In the genomic region with DNA sequence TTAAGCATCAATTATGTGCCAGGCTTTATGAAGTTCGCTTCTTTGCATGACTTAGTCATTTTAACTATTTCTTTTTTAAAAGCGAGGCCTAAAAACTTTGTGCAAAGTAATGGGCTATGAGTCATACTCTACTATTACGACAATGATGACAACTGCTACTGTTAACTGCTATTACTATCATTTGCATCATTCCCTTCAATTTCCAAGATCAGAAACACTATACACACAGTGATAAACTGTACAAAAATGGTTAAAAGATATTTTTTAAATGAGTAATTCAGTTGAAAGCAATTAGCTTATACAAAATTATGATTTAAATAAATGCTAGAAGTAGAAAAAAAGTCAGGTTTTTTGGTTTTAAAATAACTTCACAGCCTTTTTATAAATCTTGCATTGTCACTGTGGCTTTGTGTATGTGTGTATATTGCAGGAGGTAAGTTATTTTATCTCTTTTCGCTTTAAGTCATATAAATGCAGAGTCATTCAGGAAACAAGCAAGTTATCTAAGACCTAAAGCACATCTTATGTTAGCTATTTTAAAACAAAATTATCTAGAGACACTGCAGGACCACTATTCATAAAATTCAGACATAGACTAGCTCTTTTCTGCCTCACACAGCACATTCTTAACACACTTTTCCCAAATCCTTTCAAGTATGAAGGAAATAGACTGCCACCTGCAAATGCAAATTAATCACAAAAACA, we compare ENCODE assay signal across 1 cellular context.
TF ChIP-seq lines count a peak whose summit lies in the region.

No MANE protein-coding gene starts in this region.

TF ChIP-seq in K562, 482 proteins besides CTCF, POLR2A, EP300 and RAD21 (continued from another document):
- TF ChIP-seq ZNF395 (CRISPR knock-in tag; IDR thresholded peaks at IDR 0.05) (peak; percentile 62; the same call in 1 of the 2 replicates), JUNB (CRISPR knock-in tag; conservative IDR thresholded peaks at IDR 0.05) (peak; percentile 87), SREBF1 (IDR thresholded peaks at IDR 0.05; ENCODE audit: borderline replicate concordance, low read depth, low read length) (no peak), ZNF175 (CRISPR knock-in tag; IDR thresholded peaks at IDR 0.05; ENCODE audit: low read depth) (peak; percentile 70), IRF9 (tag; IDR thresholded peaks at IDR 0.05) (peak; percentile 75), MAFK (IDR thresholded peaks at IDR 0.05; ENCODE audit: low read length) (peak; percentile 87), ZNF316 (IDR thresholded peaks at IDR 0.05) (peak; percentile 96), MTA2 (IDR thresholded peaks at IDR 0.05; ENCODE audit: low read depth) (0 out of 2 replicates have a peak, but pooled peaks have one; percentile 27), TAL1 (IDR thresholded peaks at IDR 0.05) (peak; percentile 62), FOXK2 (conservative IDR thresholded peaks at IDR 0.05 in 1 of 2, IDR thresholded peaks at IDR 0.05 in 1 of 2; ENCODE audit: low read depth in 2 of 2) (peak; percentile 44 to 76; a peak in 1 of 4 replicates), SMARCE1 (IDR thresholded peaks at IDR 0.05) (peak; percentile 93), SMARCC2 (IDR thresholded peaks at IDR 0.05; ENCODE audit: low read depth) (peak; percentile 96), CREB1 (IDR thresholded peaks at IDR 0.05) (peak; percentile 80), CREB1 (CRISPR knock-in tag; IDR thresholded peaks at IDR 0.05) (no peak; the same call in 1 of the 2 replicates), HINFP (tag; conservative IDR thresholded peaks at IDR 0.05; ENCODE audit: low read depth) (0 out of 2 replicates have a peak, but pooled peaks have one; percentile 33), PML (IDR thresholded peaks at IDR 0.05; ENCODE audit: low read length) (0 out of 2 replicates have a peak, but pooled peaks have one; percentile 7), CEBPB (tag; IDR thresholded peaks at IDR 0.05) (peak; percentile 93), ARID3A (IDR thresholded peaks at IDR 0.05; ENCODE audit: borderline replicate concordance, low read depth, low read length) (0 out of 2 replicates have a peak, but pooled peaks have one; percentile 72), NCOA1 (IDR thresholded peaks at IDR 0.05; ENCODE audit: low read depth) (peak; percentile 91), MBD2 (IDR thresholded peaks at IDR 0.05; ENCODE audit: borderline replicate concordance, low read depth) (peak; percentile 42; the same call in 1 of the 2 replicates), EHMT2 (IDR thresholded peaks at IDR 0.05) (no peak), TAF9B (IDR thresholded peaks at IDR 0.05; ENCODE audit: partially characterized antibody) (peak; percentile 89), TCF3 (CRISPR knock-in tag; IDR thresholded peaks at IDR 0.05) (peak; percentile 62)
- TF ChIP-seq, protein P1, sequence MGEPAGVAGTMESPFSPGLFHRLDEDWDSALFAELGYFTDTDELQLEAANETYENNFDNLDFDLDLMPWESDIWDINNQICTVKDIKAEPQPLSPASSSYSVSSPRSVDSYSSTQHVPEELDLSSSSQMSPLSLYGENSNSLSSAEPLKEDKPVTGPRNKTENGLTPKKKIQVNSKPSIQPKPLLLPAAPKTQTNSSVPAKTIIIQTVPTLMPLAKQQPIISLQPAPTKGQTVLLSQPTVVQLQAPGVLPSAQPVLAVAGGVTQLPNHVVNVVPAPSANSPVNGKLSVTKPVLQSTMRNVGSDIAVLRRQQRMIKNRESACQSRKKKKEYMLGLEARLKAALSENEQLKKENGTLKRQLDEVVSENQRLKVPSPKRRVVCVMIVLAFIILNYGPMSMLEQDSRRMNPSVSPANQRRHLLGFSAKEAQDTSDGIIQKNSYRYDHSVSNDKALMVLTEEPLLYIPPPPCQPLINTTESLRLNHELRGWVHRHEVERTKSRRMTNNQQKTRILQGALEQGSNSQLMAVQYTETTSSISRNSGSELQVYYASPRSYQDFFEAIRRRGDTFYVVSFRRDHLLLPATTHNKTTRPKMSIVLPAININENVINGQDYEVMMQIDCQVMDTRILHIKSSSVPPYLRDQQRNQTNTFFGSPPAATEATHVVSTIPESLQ (CRISPR knock-in tag; IDR thresholded peaks at IDR 0.05), result no peak
- TF ChIP-seq, protein P2, sequence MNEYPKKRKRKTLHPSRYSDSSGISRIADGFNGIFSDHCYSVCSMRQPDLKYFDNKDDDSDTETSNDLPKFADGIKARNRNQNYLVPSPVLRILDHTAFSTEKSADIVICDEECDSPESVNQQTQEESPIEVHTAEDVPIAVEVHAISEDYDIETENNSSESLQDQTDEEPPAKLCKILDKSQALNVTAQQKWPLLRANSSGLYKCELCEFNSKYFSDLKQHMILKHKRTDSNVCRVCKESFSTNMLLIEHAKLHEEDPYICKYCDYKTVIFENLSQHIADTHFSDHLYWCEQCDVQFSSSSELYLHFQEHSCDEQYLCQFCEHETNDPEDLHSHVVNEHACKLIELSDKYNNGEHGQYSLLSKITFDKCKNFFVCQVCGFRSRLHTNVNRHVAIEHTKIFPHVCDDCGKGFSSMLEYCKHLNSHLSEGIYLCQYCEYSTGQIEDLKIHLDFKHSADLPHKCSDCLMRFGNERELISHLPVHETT (CRISPR knock-in tag; conservative IDR thresholded peaks at IDR 0.05 in 1 of 2, IDR thresholded peaks at IDR 0.05 in 1 of 2), result peak in 1 of 2 experiments; percentile 85; a peak in 1 of 4 replicates
- TF ChIP-seq, protein P3, sequence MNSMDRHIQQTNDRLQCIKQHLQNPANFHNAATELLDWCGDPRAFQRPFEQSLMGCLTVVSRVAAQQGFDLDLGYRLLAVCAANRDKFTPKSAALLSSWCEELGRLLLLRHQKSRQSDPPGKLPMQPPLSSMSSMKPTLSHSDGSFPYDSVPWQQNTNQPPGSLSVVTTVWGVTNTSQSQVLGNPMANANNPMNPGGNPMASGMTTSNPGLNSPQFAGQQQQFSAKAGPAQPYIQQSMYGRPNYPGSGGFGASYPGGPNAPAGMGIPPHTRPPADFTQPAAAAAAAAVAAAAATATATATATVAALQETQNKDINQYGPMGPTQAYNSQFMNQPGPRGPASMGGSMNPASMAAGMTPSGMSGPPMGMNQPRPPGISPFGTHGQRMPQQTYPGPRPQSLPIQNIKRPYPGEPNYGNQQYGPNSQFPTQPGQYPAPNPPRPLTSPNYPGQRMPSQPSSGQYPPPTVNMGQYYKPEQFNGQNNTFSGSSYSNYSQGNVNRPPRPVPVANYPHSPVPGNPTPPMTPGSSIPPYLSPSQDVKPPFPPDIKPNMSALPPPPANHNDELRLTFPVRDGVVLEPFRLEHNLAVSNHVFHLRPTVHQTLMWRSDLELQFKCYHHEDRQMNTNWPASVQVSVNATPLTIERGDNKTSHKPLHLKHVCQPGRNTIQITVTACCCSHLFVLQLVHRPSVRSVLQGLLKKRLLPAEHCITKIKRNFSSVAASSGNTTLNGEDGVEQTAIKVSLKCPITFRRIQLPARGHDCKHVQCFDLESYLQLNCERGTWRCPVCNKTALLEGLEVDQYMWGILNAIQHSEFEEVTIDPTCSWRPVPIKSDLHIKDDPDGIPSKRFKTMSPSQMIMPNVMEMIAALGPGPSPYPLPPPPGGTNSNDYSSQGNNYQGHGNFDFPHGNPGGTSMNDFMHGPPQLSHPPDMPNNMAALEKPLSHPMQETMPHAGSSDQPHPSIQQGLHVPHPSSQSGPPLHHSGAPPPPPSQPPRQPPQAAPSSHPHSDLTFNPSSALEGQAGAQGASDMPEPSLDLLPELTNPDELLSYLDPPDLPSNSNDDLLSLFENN (IDR thresholded peaks at IDR 0.05; ENCODE audit: low read depth in 2 of 2, low read length in 2 of 2), result peak in 1 of 2 experiments; percentile 59; a peak in 1 of 4 replicates
- TF ChIP-seq, protein P4, sequence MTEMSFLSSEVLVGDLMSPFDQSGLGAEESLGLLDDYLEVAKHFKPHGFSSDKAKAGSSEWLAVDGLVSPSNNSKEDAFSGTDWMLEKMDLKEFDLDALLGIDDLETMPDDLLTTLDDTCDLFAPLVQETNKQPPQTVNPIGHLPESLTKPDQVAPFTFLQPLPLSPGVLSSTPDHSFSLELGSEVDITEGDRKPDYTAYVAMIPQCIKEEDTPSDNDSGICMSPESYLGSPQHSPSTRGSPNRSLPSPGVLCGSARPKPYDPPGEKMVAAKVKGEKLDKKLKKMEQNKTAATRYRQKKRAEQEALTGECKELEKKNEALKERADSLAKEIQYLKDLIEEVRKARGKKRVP (CRISPR knock-in tag; IDR thresholded peaks at IDR 0.05), result peak; percentile 94
